ENCODE assay signal across 11 cellular contexts in the genomic region with DNA sequence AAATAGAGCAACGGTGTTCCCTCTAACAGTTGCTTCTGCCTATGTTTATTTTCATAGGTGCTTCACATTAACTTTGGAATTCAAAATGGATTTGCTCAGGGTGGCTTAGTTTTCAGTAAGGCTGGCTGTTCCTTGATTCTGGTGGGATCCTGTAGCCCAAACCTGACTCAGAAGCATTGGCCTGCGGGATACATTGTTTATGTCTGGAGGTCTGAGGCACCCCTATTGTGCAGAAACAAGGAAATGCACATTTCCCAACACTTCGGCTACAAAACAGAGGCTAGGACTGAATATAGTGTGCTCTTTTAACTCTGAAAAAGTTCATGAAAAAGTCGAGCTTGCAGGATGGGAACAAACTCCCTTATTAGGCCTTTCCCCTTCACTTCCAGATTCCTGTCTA.
DNase-seq lines count a peak whose midpoint lies in the region; ATAC-seq and TF ChIP-seq lines count a peak whose summit lies in the region.
"Had no signal": no experiment of that assay in that cellular context is flagged by ENCODE, and none has a peak within 500 bp of the region (broad histone marks: within the 10 kb centered on the region; RNA-seq: fewer than 3 reads in every experiment).

No MANE protein-coding gene starts in this region.

- H3K36me3 ChIP-seq in neural progenitor cell (no peaks in the 10 kb centered on the region), heart right ventricle (no peaks in the 10 kb centered on the region)

- 77 to 82% methylated on average over 4 of the region's 4 CpGs for WGBS in heart right ventricle, 2 donors

- H3K4me3 ChIP-seq in fibroblast of mammary gland (ENCODE audit: control insufficient read depth, low read depth, low read length) (no peak overlapping the region), neural progenitor cell (no peak overlapping the region), heart right ventricle (no peak overlapping the region)

- H3K4me1 Mint-ChIP-seq in neural progenitor cell, result peaks cover 16% of the 10 kb centered on the region

- peaks cover 7% of the 10 kb centered on the region for H3K36me3 Mint-ChIP-seq in neural progenitor cell

- no peaks in the 10 kb centered on the region for H4K20me1 ChIP-seq in neural progenitor cell (ENCODE audit: low read depth)

- no peak overlapping the region for H3K4me3 Mint-ChIP-seq in neural progenitor cell

- peak overlapping the region; percentile 68; the same call in 1 of the 2 replicates for H3K27ac ChIP-seq in VCaP
- no peak overlapping the region for H3K27ac ChIP-seq in neural progenitor cell
- H3K27ac ChIP-seq in heart right ventricle, result no peak overlapping the region

- no peaks in the 10 kb centered on the region for H3K79me2 ChIP-seq in neural progenitor cell (ENCODE audit: low read depth)

- peak; percentile 55 for DNase-seq in EH (ENCODE audit: low read depth)
- DNase-seq in fibroblast of mammary gland (ENCODE audit: low read depth), result peak; percentile 18
- DNase-seq in neural progenitor cell (ENCODE audit: low spot score), result no peak
- no peak for DNase-seq in heart right ventricle
- DNase-seq in putamen (ENCODE audit: low spot score), result no peak
- DNase-seq in NCI-H1048 (lab: John Stamatoyannopoulos, UW), result no peak
- DNase-seq in activated CD4-positive, alpha-beta T cell treated with anti-CD3 and anti-CD28 coated beads, Interleukin-2, amount 50 U/mL, for 48 hours, result no peak
- DNase-seq: C1 segment of cervical spinal cord, PC-3 had no signal

- H3F3A ChIP-seq in neural progenitor cell (ENCODE audit: low read depth), result no peaks in the 10 kb centered on the region

- no peak overlapping the region for H3K9ac ChIP-seq in neural progenitor cell

- H3K27me3 Mint-ChIP-seq in neural progenitor cell (ENCODE audit: insufficient read depth, low read depth), result peaks cover 9% of the 10 kb centered on the region

- no peaks in the 10 kb centered on the region for H3K27me3 ChIP-seq in neural progenitor cell
- H3K27me3 ChIP-seq in heart right ventricle, result no peaks in the 10 kb centered on the region

- no peak for TF ChIP-seq CTCF in VCaP (conservative IDR thresholded peaks at IDR 0.05)
- no peak for TF ChIP-seq CTCF in fibroblast of mammary gland (conservative IDR thresholded peaks at IDR 0.05; ENCODE audit: control insufficient read depth, insufficient read depth, low read depth, low read length)
- no peak for TF ChIP-seq CTCF in neural progenitor cell (IDR thresholded peaks at IDR 0.05)
- no peak for TF ChIP-seq CTCF in heart right ventricle (IDR thresholded peaks at IDR 0.05)

- H3K4me2 ChIP-seq in neural progenitor cell, result no peak overlapping the region

- H3K4me1 ChIP-seq in neural progenitor cell (peaks cover 12% of the 10 kb centered on the region), heart right ventricle (no peaks in the 10 kb centered on the region)

- H3K9me3 ChIP-seq in neural progenitor cell (ENCODE audit: low read depth) (no peaks in the 10 kb centered on the region), heart right ventricle (no peaks in the 10 kb centered on the region)

- no peak overlapping the region for H3K27ac Mint-ChIP-seq in neural progenitor cell

- H3K9me3 Mint-ChIP-seq in neural progenitor cell, result peaks cover 9% of the 10 kb centered on the region

- ATAC-seq in heart right ventricle, result no peak
- ATAC-seq: HCT116, PC-3 had no signal

- intact Hi-C loops in heart right ventricle (cut with DNase I), result loop anchor here in 1 of 10 donors (10.0 kb wide), 1 partner anchor 119 kb away; no protein-coding TSS in a partner anchor

- H2AFZ ChIP-seq in neural progenitor cell (replicated peaks), result peak overlapping the region; percentile 50

Comparison
In these comparisons a context has a peak if more than half of its experiments do, and no peak if none do; other contexts are left out.
1. DNase-seq: peak in EH (single experiment) and fibroblast of mammary gland (single experiment); none in neural progenitor cell (single experiment), heart right ventricle (0 of 2), putamen (single experiment), NCI-H1048 (single experiment) and activated CD4-positive, alpha-beta T cell treated with anti-CD3 and anti-CD28 coated beads, Interleukin-2, amount 50 U/mL, for 48 hours (0 of 2).